Comparison of ENCODE assay signal across 9 cellular contexts in the genomic region with DNA sequence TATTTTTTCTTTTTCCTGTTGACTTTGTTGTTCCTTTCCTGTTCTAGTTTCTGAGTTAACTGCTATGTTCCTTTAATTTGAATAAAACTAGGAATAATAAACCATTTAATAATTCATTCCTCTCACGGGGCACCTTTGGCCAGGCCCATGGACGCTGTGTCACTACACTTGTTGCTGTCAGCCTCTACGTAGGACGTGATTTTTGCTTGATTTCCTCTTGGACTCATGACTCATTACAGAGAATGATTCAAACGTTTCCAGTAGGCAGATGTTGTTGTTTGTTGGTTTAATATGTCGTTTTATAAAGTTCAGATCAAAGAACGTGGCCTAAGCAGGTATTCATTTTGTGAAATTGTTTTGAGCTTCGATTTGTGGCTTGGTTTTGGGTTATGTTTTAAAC. TPM values are rescaled to one million over a fixed set of nuclear protein-coding genes. Genes with fewer than 3 reads are reported as not detected.
DNase-seq lines count a peak whose midpoint lies in the region; TF ChIP-seq lines count a peak whose summit lies in the region.
"Had no signal": no experiment of that assay in that cellular context is flagged by ENCODE, and none has a peak within 500 bp of the region (broad histone marks: within the 10 kb centered on the region; RNA-seq: fewer than 3 reads in every experiment).

No MANE protein-coding gene starts in this region.

- H3K4me1 Mint-ChIP-seq in HFFc6 (ENCODE audit: low read depth): peaks cover 18% of the 10 kb centered on the region
- peaks cover 46% of the 10 kb centered on the region for H3K4me1 Mint-ChIP-seq in activated T-cell treated with anti-CD3 and anti-CD28 coated beads, Interleukin-2, amount 50 U/mL, for 24 hours (ENCODE audit: low read depth)

- H3K4me3 ChIP-seq in AG04449 (ENCODE audit: low read depth, low read length): no peak overlapping the region
- H3K4me3 ChIP-seq in WERI-Rb-1 (ENCODE audit: low read depth, low read length): no peak overlapping the region
- H3K4me3 ChIP-seq: body of pancreas had no signal

- no peak overlapping the region; the same call in 1 of the 2 replicates for H3K4me3 Mint-ChIP-seq in HFFc6
- H3K4me3 Mint-ChIP-seq in activated T-cell treated with anti-CD3 and anti-CD28 coated beads, Interleukin-2, amount 50 U/mL, for 24 hours: peak overlapping the region; percentile 72

- no peak overlapping the region for H3K27ac ChIP-seq in substantia nigra (ENCODE audit: low read depth, low read length, poor library complexity, severe bottlenecking)
- no peak overlapping the region for H3K27ac ChIP-seq in WERI-Rb-1

- H3K36me3 Mint-ChIP-seq in HFFc6 (ENCODE audit: low read depth): no peaks in the 10 kb centered on the region
- no peaks in the 10 kb centered on the region for H3K36me3 Mint-ChIP-seq in activated T-cell treated with anti-CD3 and anti-CD28 coated beads, Interleukin-2, amount 50 U/mL, for 24 hours (ENCODE audit: low read depth)

- no peaks in the 10 kb centered on the region for H3K9me3 ChIP-seq in WERI-Rb-1 (ENCODE audit: severe bottlenecking)
- H3K9me3 ChIP-seq: body of pancreas had no signal

- CTCF ChIA-PET in AG04449 (lab: Yijun Ruan, JAX): interaction anchor here (1.1 to 1.6 kb wide), 2 partner anchors 94 to 270 kb away, joined by 3 to 5 read pairs; no protein-coding TSS in a partner anchor

- POLR2A ChIA-PET in AG04449 (lab: Yijun Ruan, JAX): no interaction called here

- peak; percentile 36 for DNase-seq in AG04449 (ENCODE audit: low read depth, low spot score)
- peak; percentile 80 for DNase-seq in HFFc6
- peak; percentile 41 for DNase-seq in activated T-cell treated with anti-CD3 and anti-CD28 coated beads, Interleukin-2, amount 50 U/mL, for 24 hours
- peak; percentile 88 for DNase-seq in iris pigment epithelial cell (ENCODE audit: low read depth)
- no peak for DNase-seq in substantia nigra (lab: John Stamatoyannopoulos, UW)
- DNase-seq in midbrain (lab: John Stamatoyannopoulos, UW): no peak
- no peak for DNase-seq in NCI-H146 treated with DMSO at 0.1 percent for 48 hours (lab: John Stamatoyannopoulos, UW; ENCODE audit: unreplicated experiment)
- no peak for DNase-seq in WERI-Rb-1

- no peaks in the 10 kb centered on the region for H3K27me3 ChIP-seq in WERI-Rb-1 (ENCODE audit: insufficient read depth, low read depth, severe bottlenecking)
- H3K27me3 ChIP-seq: body of pancreas had no signal

- peak overlapping the region; percentile 47 for H3K27ac Mint-ChIP-seq in HFFc6
- peak overlapping the region; percentile 98 for H3K27ac Mint-ChIP-seq in activated T-cell treated with anti-CD3 and anti-CD28 coated beads, Interleukin-2, amount 50 U/mL, for 24 hours

- no peaks in the 10 kb centered on the region for H3K36me3 ChIP-seq in WERI-Rb-1

- H3K9me3 Mint-ChIP-seq in HFFc6: no peaks in the 10 kb centered on the region
- no peaks in the 10 kb centered on the region for H3K9me3 Mint-ChIP-seq in activated T-cell treated with anti-CD3 and anti-CD28 coated beads, Interleukin-2, amount 50 U/mL, for 24 hours

- TF ChIP-seq CTCF in AG04449 (IDR thresholded peaks at IDR 0.05; ENCODE audit: insufficient read depth, low read length, missing control alignments): no peak
- no peak for TF ChIP-seq CTCF in HFFc6 (IDR thresholded peaks at IDR 0.05)
- TF ChIP-seq CTCF in WERI-Rb-1 (IDR thresholded peaks at IDR 0.05; ENCODE audit: low read depth, low read length): no peak

- H3K27me3 Mint-ChIP-seq in HFFc6 (ENCODE audit: insufficient read depth): peaks cover 4% of the 10 kb centered on the region
- no peaks in the 10 kb centered on the region for H3K27me3 Mint-ChIP-seq in activated T-cell treated with anti-CD3 and anti-CD28 coated beads, Interleukin-2, amount 50 U/mL, for 24 hours

RNA-seq across cellular contexts. Expression of a gene that starts 9.1 kb away (rescaled TPM):
- 10 to 100 TPM; 12.3 to 15.9 (median 14.6) TPM for total RNA-seq in HFFc6 (2021; fragmentation: NEBNext Ultra II Directional; extraction: Animal tissue kit (Norgen Biotek cat#: 25700))

Comparison
In these comparisons a context has a peak if more than half of its experiments do, and no peak if none do; other contexts are left out.
1. DNase-seq: peak in AG04449 (single experiment), HFFc6 (single experiment), activated T-cell treated with anti-CD3 and anti-CD28 coated beads, Interleukin-2, amount 50 U/mL, for 24 hours (single experiment) and iris pigment epithelial cell (single experiment); none in substantia nigra (0 of 49), midbrain (single experiment), NCI-H146 treated with DMSO at 0.1 percent for 48 hours (single experiment) and WERI-Rb-1 (single experiment).